Comparison of ENCODE assay signal across 8 cellular contexts in the genomic region with DNA sequence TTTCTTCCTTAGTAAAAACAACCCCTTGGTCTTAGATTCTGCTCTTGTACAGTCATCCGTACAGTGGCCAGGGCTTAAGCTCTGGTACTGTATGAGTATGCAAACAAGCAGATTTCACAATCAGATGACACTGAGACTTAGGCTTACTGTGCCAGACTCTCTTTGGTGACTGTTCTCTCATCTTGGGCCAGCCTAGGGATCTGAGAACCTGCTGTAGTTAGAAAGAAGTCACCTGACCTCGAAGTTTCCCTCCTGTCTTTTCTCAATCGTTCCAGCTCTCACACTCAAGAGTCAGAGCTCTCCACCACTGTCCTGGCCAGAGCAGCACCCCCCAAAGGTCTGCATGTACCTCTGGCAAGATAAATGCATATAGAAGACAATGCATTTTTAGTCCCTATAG.
DNase-seq lines count a peak whose midpoint lies in the region; ATAC-seq and TF ChIP-seq lines count a peak whose summit lies in the region.

No MANE protein-coding gene starts in this region.

- in situ Hi-C loops in HAP-1 (cut with MboI; ENCODE audit: low sequenced_read_pairs) = loop anchor here (10.0 kb wide), 1 partner anchor 58 kb away; no protein-coding TSS in a partner anchor

- TF ChIP-seq CTCF in epithelial cell of proximal tubule (conservative IDR thresholded peaks at IDR 0.05; ENCODE audit: low read depth, low read length) = no peak
- TF ChIP-seq CTCF in osteocyte (IDR thresholded peaks at IDR 0.05) = no peak

- no peaks in the 10 kb centered on the region for H3K27me3 ChIP-seq in HAP-1 (ENCODE audit: low read depth)

- no peaks in the 10 kb centered on the region for H3K36me3 ChIP-seq in HAP-1 (replicated peaks)

- H3K9me3 Mint-ChIP-seq in activated naive CD4-positive, alpha-beta T cell treated with anti-CD3 and anti-CD28 coated beads, Interleukin-2, amount 50 U/mL, for 72 hours = no peaks in the 10 kb centered on the region
- H3K9me3 Mint-ChIP-seq in osteocyte (ENCODE audit: unreplicated experiment) = no peaks in the 10 kb centered on the region

- ATAC-seq in activated naive CD4-positive, alpha-beta T cell treated with anti-CD3 and anti-CD28 coated beads, Interleukin-2, amount 50 U/mL, for 72 hours = peak; percentile 66 to 69
- ATAC-seq in HG03095 (IDR thresholded peaks at IDR 0.05; ENCODE audit: unreplicated experiment) = no peak

- DNase-seq in activated naive CD4-positive, alpha-beta T cell treated with anti-CD3 and anti-CD28 coated beads, Interleukin-2, amount 50 U/mL, for 72 hours (ENCODE audit: low spot score in 2 of 2) = no peak
- no peak for DNase-seq in activated naive CD4-positive, alpha-beta T cell treated with anti-CD3 and anti-CD28 coated beads, Interleukin-2, amount 50 U/mL, for 16 hours
- DNase-seq in NCI-H1048 (lab: John Stamatoyannopoulos, UW) = peak; percentile 44
- peak; percentile 86 for DNase-seq in epithelial cell of proximal tubule (ENCODE audit: low read depth)
- DNase-seq in osteocyte (ENCODE audit: extremely low spot score, unreplicated experiment) = no peak
- no peak for DNase-seq in NCI-H1694 treated with DMSO at 0.1 percent for 48 hours (lab: John Stamatoyannopoulos, UW)
- no peak for DNase-seq in HAP-1 (ENCODE audit: low spot score in 2 of 2)

- H3K4me3 Mint-ChIP-seq in osteocyte (ENCODE audit: unreplicated experiment) = no peak overlapping the region

- H3K27ac Mint-ChIP-seq in activated naive CD4-positive, alpha-beta T cell treated with anti-CD3 and anti-CD28 coated beads, Interleukin-2, amount 50 U/mL, for 72 hours = no peak overlapping the region
- peak overlapping the region; percentile 92 for H3K27ac Mint-ChIP-seq in osteocyte (ENCODE audit: unreplicated experiment)

- no peaks in the 10 kb centered on the region for H3K9me3 ChIP-seq in HAP-1

- H3K4me3 ChIP-seq in epithelial cell of proximal tubule (ENCODE audit: low read depth, low read length) = no peak overlapping the region
- H3K4me3 ChIP-seq in HAP-1 = no peak overlapping the region

- no peaks in the 10 kb centered on the region for H3K27me3 Mint-ChIP-seq in osteocyte (ENCODE audit: unreplicated experiment)

- H3K4me1 ChIP-seq in HAP-1 = peaks cover 47% of the 10 kb centered on the region

- no peaks in the 10 kb centered on the region for H3K36me3 Mint-ChIP-seq in activated naive CD4-positive, alpha-beta T cell treated with anti-CD3 and anti-CD28 coated beads, Interleukin-2, amount 50 U/mL, for 72 hours
- peaks cover 10% of the 10 kb centered on the region for H3K36me3 Mint-ChIP-seq in osteocyte (ENCODE audit: unreplicated experiment)

- H3K4me1 Mint-ChIP-seq in osteocyte (ENCODE audit: unreplicated experiment) = peaks cover 97% of the 10 kb centered on the region

Comparison
In these comparisons a context has a peak if more than half of its experiments do, and no peak if none do; other contexts are left out.
1. DNase-seq: peak in NCI-H1048 (single experiment) and epithelial cell of proximal tubule (single experiment); none in activated naive CD4-positive, alpha-beta T cell treated with anti-CD3 and anti-CD28 coated beads, Interleukin-2, amount 50 U/mL, for 72 hours (0 of 2), activated naive CD4-positive, alpha-beta T cell treated with anti-CD3 and anti-CD28 coated beads, Interleukin-2, amount 50 U/mL, for 16 hours (single experiment), osteocyte (single experiment), NCI-H1694 treated with DMSO at 0.1 percent for 48 hours (single experiment) and HAP-1 (0 of 2).